Comparison of ENCODE assay signal across 8 cellular contexts in the genomic region with DNA sequence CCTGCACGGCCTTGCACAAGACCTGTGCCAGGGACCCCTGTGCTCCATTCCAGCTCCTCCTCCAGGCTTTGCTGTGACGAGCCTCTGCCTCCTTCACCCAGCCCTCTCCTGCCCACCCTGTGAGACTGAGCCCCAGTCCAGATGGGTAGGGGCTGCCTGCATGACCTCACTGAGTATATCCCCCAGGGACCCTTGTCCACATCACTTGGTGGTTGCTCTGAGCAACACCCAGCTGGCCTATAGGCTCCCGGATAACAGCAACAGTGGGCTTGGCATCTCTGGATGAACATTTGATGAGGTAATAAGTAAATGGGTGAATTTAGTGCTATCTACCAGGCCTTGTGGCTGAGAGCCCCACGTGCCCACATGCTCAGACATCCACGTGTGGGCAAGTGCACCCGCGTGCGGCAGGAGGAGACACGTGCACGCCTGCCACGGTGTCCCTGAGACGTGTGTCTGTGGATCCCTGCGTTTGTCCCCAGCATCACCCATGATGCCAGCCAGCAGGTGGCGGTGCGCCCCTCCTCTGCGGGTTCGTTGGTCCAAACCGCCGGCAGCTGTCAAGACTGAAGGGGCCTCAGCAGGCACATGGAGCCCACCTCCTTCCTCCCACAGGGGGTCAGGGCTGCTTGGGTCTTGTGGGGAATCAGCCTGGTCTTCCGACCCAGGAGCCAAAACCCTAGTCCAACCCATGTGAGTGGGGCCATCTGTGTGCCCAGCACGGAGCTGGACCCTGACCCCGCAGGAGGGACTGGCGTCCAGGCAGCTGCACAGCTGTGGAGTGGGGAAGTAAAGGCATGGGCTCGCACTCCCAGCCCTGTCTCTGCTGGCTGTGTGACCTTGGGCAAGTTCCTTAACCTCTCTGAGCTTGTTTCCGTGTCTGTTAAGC. TPM values are rescaled to one million over a fixed set of nuclear protein-coding genes. Genes with fewer than 3 reads are reported as not detected.
DNase-seq lines count a peak whose midpoint lies in the region; ATAC-seq and TF ChIP-seq lines count a peak whose summit lies in the region.

No MANE protein-coding gene starts in this region.

- TF ChIP-seq CTCF in GM12865 (IDR thresholded peaks at IDR 0.05; ENCODE audit: insufficient read depth, low read depth, low read length, missing control alignments) (peak; percentile 93), LNCaP clone FGC (IDR thresholded peaks at IDR 0.05; ENCODE audit: control insufficient read depth, extremely low read depth, insufficient read depth) (peak; percentile 99), neural progenitor cell (IDR thresholded peaks at IDR 0.05) (peak; percentile 88)

- peaks cover 7% of the 10 kb centered on the region for H3K36me3 Mint-ChIP-seq in activated T-helper 1 cell treated with anti-CD3 and anti-CD28 coated beads, Interleukin-12 subunit alpha, Interleukin-12 subunit beta, Interleukin-2, Interleukin-4 antibody, amounts not matched to agents 30 ng/mL and 10 ng/mL and 1 ng/mL, durations not matched to agents 14 hours and 24 hours and 36 hours (ENCODE audit: low read depth)
- H3K36me3 Mint-ChIP-seq in neural progenitor cell, result no peaks in the 10 kb centered on the region
- H3K36me3 Mint-ChIP-seq in stimulated activated naive CD8-positive, alpha-beta T cell treated with anti-CD3 and anti-CD28 coated beads, Interleukin-15, Interleukin-2, amounts not matched to agents 100 ng/mL and 50 ng/mL, for 24 hours (ENCODE audit: low read depth), result no peaks in the 10 kb centered on the region

- peaks cover 13% of the 10 kb centered on the region for H3K4me1 ChIP-seq in neural progenitor cell

- H3K27me3 ChIP-seq in neural progenitor cell, result no peaks in the 10 kb centered on the region

- peaks cover 70% of the 10 kb centered on the region for H3K4me1 Mint-ChIP-seq in activated T-helper 1 cell treated with anti-CD3 and anti-CD28 coated beads, Interleukin-12 subunit alpha, Interleukin-12 subunit beta, Interleukin-2, Interleukin-4 antibody, amounts not matched to agents 30 ng/mL and 10 ng/mL and 1 ng/mL, durations not matched to agents 14 hours and 24 hours and 36 hours (ENCODE audit: low read depth)
- H3K4me1 Mint-ChIP-seq in neural progenitor cell, result peaks cover 46% of the 10 kb centered on the region
- peaks cover 58% of the 10 kb centered on the region for H3K4me1 Mint-ChIP-seq in stimulated activated naive CD8-positive, alpha-beta T cell treated with anti-CD3 and anti-CD28 coated beads, Interleukin-15, Interleukin-2, amounts not matched to agents 100 ng/mL and 50 ng/mL, for 24 hours (ENCODE audit: low read depth)

- no peak overlapping the region for H2AFZ ChIP-seq in neural progenitor cell (replicated peaks)

- H3K27ac Mint-ChIP-seq in activated T-helper 1 cell treated with anti-CD3 and anti-CD28 coated beads, Interleukin-12 subunit alpha, Interleukin-12 subunit beta, Interleukin-2, Interleukin-4 antibody, amounts not matched to agents 30 ng/mL and 10 ng/mL and 1 ng/mL, durations not matched to agents 14 hours and 24 hours and 36 hours, result peak overlapping the region; percentile 99
- H3K27ac Mint-ChIP-seq in neural progenitor cell, result peak overlapping the region; percentile 60
- H3K27ac Mint-ChIP-seq in stimulated activated naive CD8-positive, alpha-beta T cell treated with anti-CD3 and anti-CD28 coated beads, Interleukin-15, Interleukin-2, amounts not matched to agents 100 ng/mL and 50 ng/mL, for 24 hours, result peak overlapping the region; percentile 97

- no peaks in the 10 kb centered on the region for H3K9me3 ChIP-seq in neural progenitor cell (ENCODE audit: low read depth)

- H3K9ac ChIP-seq in neural progenitor cell, result no peak overlapping the region

- H3K9me3 Mint-ChIP-seq in activated T-helper 1 cell treated with anti-CD3 and anti-CD28 coated beads, Interleukin-12 subunit alpha, Interleukin-12 subunit beta, Interleukin-2, Interleukin-4 antibody, amounts not matched to agents 30 ng/mL and 10 ng/mL and 1 ng/mL, durations not matched to agents 14 hours and 24 hours and 36 hours, result no peaks in the 10 kb centered on the region
- no peaks in the 10 kb centered on the region for H3K9me3 Mint-ChIP-seq in neural progenitor cell
- H3K9me3 Mint-ChIP-seq in stimulated activated naive CD8-positive, alpha-beta T cell treated with anti-CD3 and anti-CD28 coated beads, Interleukin-15, Interleukin-2, amounts not matched to agents 100 ng/mL and 50 ng/mL, for 24 hours, result no peaks in the 10 kb centered on the region

- H3K27ac ChIP-seq in neural progenitor cell, result no peak overlapping the region

- peak; percentile 89 for DNase-seq in GM12865 (ENCODE audit: low read depth)
- peak; percentile 44 for DNase-seq in LNCaP clone FGC (ENCODE audit: low read depth)
- peak; percentile 92 for DNase-seq in RPMI8226
- peak; percentile 82 for DNase-seq in activated T-helper 1 cell treated with anti-CD3 and anti-CD28 coated beads, Interleukin-12 subunit alpha, Interleukin-12 subunit beta, Interleukin-2, Interleukin-4 antibody, amounts not matched to agents 30 ng/mL and 10 ng/mL and 1 ng/mL, durations not matched to agents 14 hours and 24 hours and 36 hours (ENCODE audit: low spot score)
- peak; percentile 71 for DNase-seq in fibroblast of peridontal ligament (ENCODE audit: extremely low read depth)
- peak; percentile 92 for DNase-seq in neural progenitor cell (ENCODE audit: low spot score)

- H3K4me2 ChIP-seq in neural progenitor cell, result peak overlapping the region; percentile 21

- H3K4me3 Mint-ChIP-seq in activated T-helper 1 cell treated with anti-CD3 and anti-CD28 coated beads, Interleukin-12 subunit alpha, Interleukin-12 subunit beta, Interleukin-2, Interleukin-4 antibody, amounts not matched to agents 30 ng/mL and 10 ng/mL and 1 ng/mL, durations not matched to agents 14 hours and 24 hours and 36 hours, result peak overlapping the region; percentile 92
- H3K4me3 Mint-ChIP-seq in neural progenitor cell, result peak overlapping the region; percentile 52
- peak overlapping the region; percentile 85 for H3K4me3 Mint-ChIP-seq in stimulated activated naive CD8-positive, alpha-beta T cell treated with anti-CD3 and anti-CD28 coated beads, Interleukin-15, Interleukin-2, amounts not matched to agents 100 ng/mL and 50 ng/mL, for 24 hours

- no peaks in the 10 kb centered on the region for H3K36me3 ChIP-seq in neural progenitor cell

- peaks cover 4% of the 10 kb centered on the region for H4K20me1 ChIP-seq in neural progenitor cell (ENCODE audit: low read depth)

- H3K4me3 ChIP-seq in GM12865 (ENCODE audit: low read depth, low read length), result no peak overlapping the region
- no peak overlapping the region for H3K4me3 ChIP-seq in LNCaP clone FGC (ENCODE audit: low read depth, low read length)
- H3K4me3 ChIP-seq in neural progenitor cell, result no peak overlapping the region

- H3F3A ChIP-seq in neural progenitor cell (ENCODE audit: low read depth), result peaks cover 15% of the 10 kb centered on the region

- intact Hi-C loops in activated T-helper 1 cell treated with anti-CD3 and anti-CD28 coated beads, Interleukin-12 subunit alpha, Interleukin-12 subunit beta, Interleukin-2, Interleukin-4 antibody, amounts not matched to agents 30 ng/mL and 10 ng/mL and 1 ng/mL, durations not matched to agents 14 hours and 24 hours and 36 hours (cut with micrococcal nuclease), result loop anchor here (1.0 to 2.0 kb wide), 8 partner anchors 17 to 209 kb away; partner anchors contain the start of gene C6orf89

- no peak for ATAC-seq in GM21786 (IDR thresholded peaks at IDR 0.05; ENCODE audit: unreplicated experiment)

- no peaks in the 10 kb centered on the region for H3K79me2 ChIP-seq in neural progenitor cell (ENCODE audit: low read depth)

- H3K27me3 Mint-ChIP-seq in activated T-helper 1 cell treated with anti-CD3 and anti-CD28 coated beads, Interleukin-12 subunit alpha, Interleukin-12 subunit beta, Interleukin-2, Interleukin-4 antibody, amounts not matched to agents 30 ng/mL and 10 ng/mL and 1 ng/mL, durations not matched to agents 14 hours and 24 hours and 36 hours (ENCODE audit: insufficient read depth), result no peaks in the 10 kb centered on the region
- peaks cover 25% of the 10 kb centered on the region for H3K27me3 Mint-ChIP-seq in neural progenitor cell (ENCODE audit: insufficient read depth, low read depth)
- no peaks in the 10 kb centered on the region for H3K27me3 Mint-ChIP-seq in stimulated activated naive CD8-positive, alpha-beta T cell treated with anti-CD3 and anti-CD28 coated beads, Interleukin-15, Interleukin-2, amounts not matched to agents 100 ng/mL and 50 ng/mL, for 24 hours

RNA-seq across cellular contexts. Expression of gene FGD2, which starts 45.9 kb away (rescaled TPM):
- total RNA-seq in activated T-helper 1 cell treated with anti-CD3 and anti-CD28 coated beads, Interleukin-12 subunit alpha, Interleukin-12 subunit beta, Interleukin-2, Interleukin-4 antibody, amounts not matched to agents 30 ng/mL and 10 ng/mL and 1 ng/mL, durations not matched to agents 14 hours and 24 hours and 36 hours, result 0.65 and 1.5 TPM in 2 replicates
- total RNA-seq in neural progenitor cell (ENCODE audit: low replicate concordance), result 0.06 and 0.12 TPM in 2 replicates
